Comparison of ENCODE assay signal across 11 cellular contexts in the genomic region with DNA sequence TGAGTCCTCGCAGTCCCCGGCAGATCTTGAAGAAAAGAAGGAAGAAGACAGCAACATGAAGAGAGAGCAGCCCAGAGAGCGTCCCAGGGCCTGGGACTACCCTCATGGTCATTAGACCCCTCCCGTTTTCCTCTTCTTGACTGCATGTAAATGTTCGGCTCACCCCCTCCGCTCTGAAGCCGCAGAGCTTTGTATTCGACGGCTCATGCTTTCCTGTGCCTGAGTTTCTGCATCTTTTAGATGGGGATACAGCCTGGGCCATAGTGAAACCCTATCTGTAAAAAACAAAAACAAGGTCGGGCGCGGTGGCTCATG. TPM values are rescaled to one million over a fixed set of nuclear protein-coding genes. Genes with fewer than 3 reads are reported as not detected.
DNase-seq lines count a peak whose midpoint lies in the region; ATAC-seq, FAIRE-seq and TF ChIP-seq lines count a peak whose summit lies in the region.
"Had no signal": no experiment of that assay in that cellular context is flagged by ENCODE, and none has a peak within 500 bp of the region (broad histone marks: within the 10 kb centered on the region; RNA-seq: fewer than 3 reads in every experiment).

No MANE protein-coding gene starts in this region.

- no peaks in the 10 kb centered on the region; a peak in 1 of 7 replicates for H3K36me3 Mint-ChIP-seq in H9 (ENCODE audit: insufficient read depth in 1 of 3, low read depth in 3 of 3)

- H4K20me1 ChIP-seq in H9 (ENCODE audit: control insufficient read depth, insufficient read depth, insufficient read length) = no peaks in the 10 kb centered on the region

- H2AFZ ChIP-seq in H9 (ENCODE audit: low read length) = no peak overlapping the region

- no peak overlapping the region for H3K23ac ChIP-seq in H9 (ENCODE audit: insufficient read length, low read depth, low read length)
- no peak overlapping the region for H3K23ac ChIP-seq in mesendoderm (ENCODE audit: low read length)

- H3K4ac ChIP-seq in H9 (ENCODE audit: low read depth, low read length) = no peak overlapping the region
- no peak overlapping the region for H3K4ac ChIP-seq in mesendoderm (ENCODE audit: low read depth, low read length)

- H3K4me1 ChIP-seq in H9 (ENCODE audit: insufficient read depth, low read length) (no peaks in the 10 kb centered on the region), ascending aorta (peaks cover 3 to 9% of the 10 kb centered on the region in 2 donors), mesendoderm (ENCODE audit: control insufficient read depth, low read depth, low read length) (no peaks in the 10 kb centered on the region), small intestine (ENCODE audit: control insufficient read depth in 2 of 2, insufficient read depth in 1 of 2, low read depth in 1 of 2, low read length in 1 of 2) (no peaks in the 10 kb centered on the region), right lobe of liver (no peaks in the 10 kb centered on the region)

- H4K5ac ChIP-seq in H9 (ENCODE audit: insufficient read length, low read depth, low read length) (no peak overlapping the region), mesendoderm (ENCODE audit: low read length) (no peak overlapping the region)

- TF ChIP-seq POLR2A in right lobe of liver (IDR thresholded peaks at IDR 0.05) = no peak

- no CpG with 5 or more reads among the region's 12 CpGs for WGBS in H9 (ENCODE audit: extremely low coverage, insufficient read length, low lambda C conversion rate)
- no CpG with 5 or more reads among the region's 12 CpGs for WGBS in mesendoderm (ENCODE audit: extremely low coverage, insufficient coverage, low lambda C conversion rate)
- 73 to 94% (median 88%) methylated on average over 12 of the region's 12 CpGs for WGBS in small intestine, 3 donors
- 77% methylated on average over 10 of the region's 12 CpGs for WGBS in right lobe of liver (ENCODE audit: insufficient coverage, low coverage, low lambda C conversion rate, missing lambda C conversion rate)

- peaks cover 9 to 11% of the 10 kb centered on the region in 2 experiments for H3K4me1 Mint-ChIP-seq in H9

- H4K8ac ChIP-seq in H9 (replicated peaks; ENCODE audit: insufficient read length, low read depth, low read length) (no peak overlapping the region), mesendoderm (ENCODE audit: low read depth, low read length) (no peak overlapping the region)

- H3K56ac ChIP-seq in H9 (ENCODE audit: insufficient read length, low read depth, low read length) (no peak overlapping the region), mesendoderm (ENCODE audit: low read length) (peak overlapping the region; percentile 63)

- H3K27ac ChIP-seq in H9 (ENCODE audit: insufficient read length, low read depth, low read length) (no peak overlapping the region), ascending aorta (peak overlapping the region; percentile 67 to 74), mesendoderm (ENCODE audit: low read depth, low read length) (no peak overlapping the region), substantia nigra (ENCODE audit: low read depth, low read length, poor library complexity, severe bottlenecking) (peak overlapping the region; percentile 17), small intestine (ENCODE audit: low read depth in 1 of 2, low read length in 1 of 2) (peak overlapping the region in 1 of 2 donors; percentile 46), right lobe of liver (no peak overlapping the region)
- H3K27ac ChIP-seq: SK-N-MC had no signal

- H3T11ph ChIP-seq in H9 (ENCODE audit: low read length) = no peak overlapping the region

- no peak for TF ChIP-seq CTCF in H9 (conservative IDR thresholded peaks at IDR 0.05)
- no peak for TF ChIP-seq CTCF in ascending aorta (IDR thresholded peaks at IDR 0.05)
- no peak for TF ChIP-seq CTCF in right lobe of liver (IDR thresholded peaks at IDR 0.05)

- FAIRE-seq in small intestine (lab: Jason Lieb, UNC) = no peak
- FAIRE-seq: bronchial epithelial cell, islet of Langerhans had no signal

- H2BK120ac ChIP-seq in H9 (ENCODE audit: low read depth, low read length, poor library complexity, severe bottlenecking) (no peak overlapping the region), mesendoderm (ENCODE audit: low read depth, low read length) (no peak overlapping the region)

- no peak overlapping the region for H3K14ac ChIP-seq in H9 (ENCODE audit: insufficient read depth, low read length)

- no peak overlapping the region for H2BK5ac ChIP-seq in H9 (ENCODE audit: insufficient read length, low read length)
- no peak overlapping the region for H2BK5ac ChIP-seq in mesendoderm (ENCODE audit: low read length)

- H3K27me3 ChIP-seq in H9 (ENCODE audit: insufficient read depth, low read length) (no peaks in the 10 kb centered on the region), ascending aorta (no peaks in the 10 kb centered on the region), mesendoderm (ENCODE audit: insufficient read depth, low read length, poor library complexity) (no peaks in the 10 kb centered on the region), small intestine (ENCODE audit: control insufficient read depth in 2 of 2, insufficient read depth in 2 of 2, low read length in 2 of 2) (no peaks in the 10 kb centered on the region), right lobe of liver (no peaks in the 10 kb centered on the region)
- H3K27me3 ChIP-seq: uterus had no signal

- no peaks in the 10 kb centered on the region for H3K79me1 ChIP-seq in H9 (ENCODE audit: insufficient read depth, low read depth, low read length, poor library complexity, severe bottlenecking)
- no peaks in the 10 kb centered on the region for H3K79me1 ChIP-seq in mesendoderm (ENCODE audit: low read length)

- no peaks in the 10 kb centered on the region; a peak in 1 of 5 replicates for H3K9me3 Mint-ChIP-seq in H9

- H3K79me2 ChIP-seq in H9 (ENCODE audit: insufficient read depth, low read length) (no peaks in the 10 kb centered on the region), mesendoderm (ENCODE audit: control insufficient read depth, insufficient read depth, low read length) (no peaks in the 10 kb centered on the region)

- H3K4me3 Mint-ChIP-seq in H9 = peak overlapping the region; percentile 34 to 60; a peak in 3 of 5 replicates

- H3K9me3 ChIP-seq in H9 (ENCODE audit: control insufficient read depth, low read depth, low read length) (no peaks in the 10 kb centered on the region), ascending aorta (no peaks in the 10 kb centered on the region), small intestine (ENCODE audit: control insufficient read depth, low read depth) (no peaks in the 10 kb centered on the region), right lobe of liver (no peaks in the 10 kb centered on the region)
- H3K9me3 ChIP-seq: uterus had no signal

- no peak overlapping the region for H2BK15ac ChIP-seq in H9 (ENCODE audit: low read depth, low read length)
- H2BK15ac ChIP-seq in mesendoderm (replicated peaks; ENCODE audit: low read depth) = no peak overlapping the region

- H3K9ac ChIP-seq in H9 (ENCODE audit: extremely low read depth, insufficient read length, low read length) (no peak overlapping the region), mesendoderm (ENCODE audit: low read length) (peak overlapping the region; percentile 39)

- H2AK5ac ChIP-seq in H9 (ENCODE audit: insufficient read length, low read length) = no peak overlapping the region
- no peak overlapping the region for H2AK5ac ChIP-seq in mesendoderm (ENCODE audit: low read length)

- H3K4me2 ChIP-seq in H9 (ENCODE audit: insufficient read depth, insufficient read length, low read length) = peak overlapping the region; percentile 2
- H3K4me2 ChIP-seq in mesendoderm (ENCODE audit: low read length) = no peak overlapping the region

- no peak overlapping the region for H3K18ac ChIP-seq in H9 (ENCODE audit: insufficient read length, low read depth, low read length)
- no peak overlapping the region for H3K18ac ChIP-seq in mesendoderm (ENCODE audit: low read length)

- no peak overlapping the region for H2BK20ac ChIP-seq in H9 (ENCODE audit: low read depth, low read length, poor library complexity, severe bottlenecking)

- H4K91ac ChIP-seq in H9 (ENCODE audit: insufficient read length, low read depth, low read length) = no peak overlapping the region

- H3K27me3 Mint-ChIP-seq in H9 (ENCODE audit: low read depth) = peaks cover 17% of the 10 kb centered on the region

- peak overlapping the region in 1 of 2 donors; percentile 37 for H3K4me3 ChIP-seq in ascending aorta
- no peak overlapping the region for H3K4me3 ChIP-seq in mesendoderm (ENCODE audit: low read length)
- no peak overlapping the region for H3K4me3 ChIP-seq in small intestine (ENCODE audit: low read depth in 1 of 2, low read length in 2 of 2)
- no peak overlapping the region for H3K4me3 ChIP-seq in right lobe of liver
- H3K4me3 ChIP-seq: SK-N-MC, uterus had no signal

- H3K36me3 ChIP-seq in ascending aorta = no peaks in the 10 kb centered on the region
- H3K36me3 ChIP-seq in mesendoderm (ENCODE audit: control insufficient read depth, insufficient read depth, low read length) = no peaks in the 10 kb centered on the region
- H3K36me3 ChIP-seq in small intestine (ENCODE audit: control insufficient read depth in 2 of 2, insufficient read depth in 2 of 2, low read length in 2 of 2) = peaks cover 0 to 4% of the 10 kb centered on the region in 2 donors
- H3K36me3 ChIP-seq in right lobe of liver = no peaks in the 10 kb centered on the region
- H3K36me3 ChIP-seq: uterus had no signal

- no peaks in the 10 kb centered on the region for H3K23me2 ChIP-seq in H9 (ENCODE audit: insufficient read length, low read depth, low read length, poor library complexity, severe bottlenecking)

- DNase-seq in H9 (no peak), ascending aorta (ENCODE audit: low spot score in 2 of 2) (no peak), mesendoderm (no peak), substantia nigra (lab: John Stamatoyannopoulos, UW) (no peak), small intestine (no peak), DMS 273 treated with DMSO at 0.1 percent for 48 hours (lab: John Stamatoyannopoulos, UW) (no peak), right lobe of liver (no peak)

- intact Hi-C loops in ascending aorta (cut with DNase I) = no loop called here
- intact Hi-C loops in right lobe of liver (cut with DNase I) = no loop called here

- peak overlapping the region in 1 of 3 experiments; percentile 68; a peak in 2 of 7 replicates for H3K27ac Mint-ChIP-seq in H9

- ATAC-seq in right lobe of liver = no peak

- no peak overlapping the region for H2BK12ac ChIP-seq in H9 (ENCODE audit: insufficient read length, low read depth, low read length)

RNA-seq across cellular contexts. Expression of a gene that starts 7.7 kb away (rescaled TPM):
- total RNA-seq in H9 (2021) (2.8 TPM in 2 replicates), ascending aorta (6.7 TPM), right lobe of liver (1 to 10 TPM; 3.2 to 8.9 (median 4.6) TPM)
- 5.6 TPM for polyA plus RNA-seq in mesendoderm (2013, experiment 1 of 2)
- 5.0 TPM for polyA plus RNA-seq in mesendoderm (2013, experiment 2 of 2)
- 1 to 10 TPM; 5.1 to 9.8 (median 9.4) TPM for polyA plus RNA-seq in small intestine

RNA-seq across cellular contexts. Expression of a gene that starts 47.1 kb away (rescaled TPM):
- 1.6 and 2.0 TPM in 2 replicates for total RNA-seq in H9 (2021)
- not detected for total RNA-seq in ascending aorta
- polyA plus RNA-seq in mesendoderm (2013, experiment 1 of 2) = 0.91 TPM
- 0.97 TPM for polyA plus RNA-seq in mesendoderm (2013, experiment 2 of 2)
- polyA plus RNA-seq in small intestine = 1 to 10 TPM; 4.4 to 5.8 (median 4.6) TPM
- total RNA-seq in right lobe of liver = 1 to 10 TPM in 4 of 6 experiments, under 1 TPM in 2; 0.58 to 4.8 (median 1.7) TPM

Comparison
In these comparisons a context has a peak if more than half of its experiments do, and no peak if none do; other contexts are left out.
1. H3K27ac ChIP-seq: peak in ascending aorta (2 of 2) and substantia nigra (single experiment); none in H9 (single experiment), mesendoderm (single experiment) and right lobe of liver (0 of 3).